Comparison of ENCODE assay signal across 1 cellular context in the genomic region with DNA sequence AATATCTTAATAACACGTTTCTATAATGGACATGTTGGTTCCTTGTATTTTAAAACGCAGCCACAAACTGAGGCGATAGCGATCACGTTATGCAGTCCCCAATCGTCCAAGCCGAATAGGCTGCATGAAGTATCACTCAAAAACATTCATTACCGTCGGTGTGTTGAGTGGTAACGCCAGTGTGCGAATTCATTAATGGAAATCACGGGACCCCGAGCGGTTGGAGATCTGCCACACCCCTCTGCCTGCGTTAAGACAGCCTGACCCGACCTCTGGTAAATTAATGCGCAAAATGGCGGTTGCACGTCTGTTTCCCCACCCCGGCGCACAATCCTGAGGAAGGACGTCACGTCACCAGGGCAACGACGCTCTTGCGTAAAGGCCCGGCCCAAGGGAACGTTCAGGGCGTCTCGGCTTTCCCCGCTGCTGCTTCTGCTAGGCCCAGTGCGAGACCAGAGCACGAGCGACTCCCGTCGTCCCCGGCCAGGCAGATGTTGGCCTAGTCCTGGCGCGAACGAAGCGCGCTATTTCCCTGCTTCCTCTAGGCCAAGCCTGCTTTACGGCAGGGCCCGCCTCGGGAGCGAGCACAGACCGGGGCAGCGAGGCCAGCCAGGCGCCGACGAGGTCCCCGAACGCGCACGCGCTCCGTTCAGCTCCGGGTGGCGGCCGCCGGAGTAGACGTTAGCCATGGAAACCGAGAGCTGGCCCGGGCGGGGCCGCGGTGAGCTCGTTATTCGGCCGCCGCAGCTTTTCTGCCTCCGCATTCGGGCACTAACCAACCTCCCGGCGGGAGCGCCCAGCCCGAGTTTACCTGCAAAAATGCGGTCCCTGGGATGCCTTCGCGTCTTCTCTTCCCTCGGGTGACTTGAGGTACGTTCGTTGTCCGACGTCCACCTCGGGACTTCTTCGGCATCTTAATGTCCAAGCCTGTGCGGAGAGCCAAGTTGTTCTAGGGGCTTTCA.
TF ChIP-seq lines count a peak whose summit lies in the region.

PCNX4 (plus strand) TSS at position 374 of the 962 bp plus-strand sequence. CDS start 15,716 bp downstream, outside the sequence.

TF ChIP-seq in GM12878, 131 proteins besides CTCF, POLR2A, EP300 and RAD21 (continued from another document):
- TF ChIP-seq ZNF592 (IDR thresholded peaks at IDR 0.05) (no peak), EZH2 (IDR thresholded peaks at IDR 0.05; ENCODE audit: borderline replicate concordance, control insufficient read depth, low read depth, low read length) (no peak), BRCA1 (IDR thresholded peaks at IDR 0.05; ENCODE audit: low read depth, low read length) (no peak), JUNB (IDR thresholded peaks at IDR 0.05) (no peak), NBN (IDR thresholded peaks at IDR 0.05) (peak; percentile 92), NR2F1 (conservative IDR thresholded peaks at IDR 0.05) (peak; percentile 61; the same call in 1 of the 2 replicates), USF1 (IDR thresholded peaks at IDR 0.05; ENCODE audit: borderline replicate concordance, extremely low read length, insufficient read depth, low read depth, low read length) (no peak), HDGF (IDR thresholded peaks at IDR 0.05) (peak; percentile 91; the same call in 1 of the 2 replicates), RB1 (IDR thresholded peaks at IDR 0.05; ENCODE audit: borderline replicate concordance) (peak; percentile 41; the same call in 1 of the 2 replicates), MEF2A (IDR thresholded peaks at IDR 0.05; ENCODE audit: insufficient read depth, low read depth, low read length) (no peak), HDAC2 (IDR thresholded peaks at IDR 0.05) (no peak), TARDBP (IDR thresholded peaks at IDR 0.05; ENCODE audit: borderline replicate concordance) (0 out of 2 replicates have a peak, but pooled peaks have one; percentile 56), SIN3A (IDR thresholded peaks at IDR 0.05; ENCODE audit: low read depth, low read length) (peak; percentile 76; the same call in 1 of the 2 replicates), EGR1 (IDR thresholded peaks at IDR 0.05; ENCODE audit: borderline replicate concordance in 1 of 2, low read depth in 2 of 2, low read length in 2 of 2) (peak in 1 of 2 experiments; percentile 77; a peak in 1 of 3 replicates), MXI1 (IDR thresholded peaks at IDR 0.05; ENCODE audit: low read depth, low read length) (peak; percentile 88; the same call in 1 of the 2 replicates), KLF5 (IDR thresholded peaks at IDR 0.05; ENCODE audit: partially characterized antibody) (peak; percentile 91), BMI1 (IDR thresholded peaks at IDR 0.05; ENCODE audit: borderline replicate concordance) (peak; percentile 94), EED (IDR thresholded peaks at IDR 0.05; ENCODE audit: low read depth) (0 out of 2 replicates have a peak, but pooled peaks have one; percentile 48), FOXK2 (IDR thresholded peaks at IDR 0.05) (no peak)
- TF ChIP-seq, protein P1, sequence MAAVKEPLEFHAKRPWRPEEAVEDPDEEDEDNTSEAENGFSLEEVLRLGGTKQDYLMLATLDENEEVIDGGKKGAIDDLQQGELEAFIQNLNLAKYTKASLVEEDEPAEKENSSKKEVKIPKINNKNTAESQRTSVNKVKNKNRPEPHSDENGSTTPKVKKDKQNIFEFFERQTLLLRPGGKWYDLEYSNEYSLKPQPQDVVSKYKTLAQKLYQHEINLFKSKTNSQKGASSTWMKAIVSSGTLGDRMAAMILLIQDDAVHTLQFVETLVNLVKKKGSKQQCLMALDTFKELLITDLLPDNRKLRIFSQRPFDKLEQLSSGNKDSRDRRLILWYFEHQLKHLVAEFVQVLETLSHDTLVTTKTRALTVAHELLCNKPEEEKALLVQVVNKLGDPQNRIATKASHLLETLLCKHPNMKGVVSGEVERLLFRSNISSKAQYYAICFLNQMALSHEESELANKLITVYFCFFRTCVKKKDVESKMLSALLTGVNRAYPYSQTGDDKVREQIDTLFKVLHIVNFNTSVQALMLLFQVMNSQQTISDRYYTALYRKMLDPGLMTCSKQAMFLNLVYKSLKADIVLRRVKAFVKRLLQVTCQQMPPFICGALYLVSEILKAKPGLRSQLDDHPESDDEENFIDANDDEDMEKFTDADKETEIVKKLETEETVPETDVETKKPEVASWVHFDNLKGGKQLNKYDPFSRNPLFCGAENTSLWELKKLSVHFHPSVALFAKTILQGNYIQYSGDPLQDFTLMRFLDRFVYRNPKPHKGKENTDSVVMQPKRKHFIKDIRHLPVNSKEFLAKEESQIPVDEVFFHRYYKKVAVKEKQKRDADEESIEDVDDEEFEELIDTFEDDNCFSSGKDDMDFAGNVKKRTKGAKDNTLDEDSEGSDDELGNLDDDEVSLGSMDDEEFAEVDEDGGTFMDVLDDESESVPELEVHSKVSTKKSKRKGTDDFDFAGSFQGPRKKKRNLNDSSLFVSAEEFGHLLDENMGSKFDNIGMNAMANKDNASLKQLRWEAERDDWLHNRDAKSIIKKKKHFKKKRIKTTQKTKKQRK (IDR thresholded peaks at IDR 0.05; ENCODE audit: low read depth, low read length), result no peak
- TF ChIP-seq, protein P2, sequence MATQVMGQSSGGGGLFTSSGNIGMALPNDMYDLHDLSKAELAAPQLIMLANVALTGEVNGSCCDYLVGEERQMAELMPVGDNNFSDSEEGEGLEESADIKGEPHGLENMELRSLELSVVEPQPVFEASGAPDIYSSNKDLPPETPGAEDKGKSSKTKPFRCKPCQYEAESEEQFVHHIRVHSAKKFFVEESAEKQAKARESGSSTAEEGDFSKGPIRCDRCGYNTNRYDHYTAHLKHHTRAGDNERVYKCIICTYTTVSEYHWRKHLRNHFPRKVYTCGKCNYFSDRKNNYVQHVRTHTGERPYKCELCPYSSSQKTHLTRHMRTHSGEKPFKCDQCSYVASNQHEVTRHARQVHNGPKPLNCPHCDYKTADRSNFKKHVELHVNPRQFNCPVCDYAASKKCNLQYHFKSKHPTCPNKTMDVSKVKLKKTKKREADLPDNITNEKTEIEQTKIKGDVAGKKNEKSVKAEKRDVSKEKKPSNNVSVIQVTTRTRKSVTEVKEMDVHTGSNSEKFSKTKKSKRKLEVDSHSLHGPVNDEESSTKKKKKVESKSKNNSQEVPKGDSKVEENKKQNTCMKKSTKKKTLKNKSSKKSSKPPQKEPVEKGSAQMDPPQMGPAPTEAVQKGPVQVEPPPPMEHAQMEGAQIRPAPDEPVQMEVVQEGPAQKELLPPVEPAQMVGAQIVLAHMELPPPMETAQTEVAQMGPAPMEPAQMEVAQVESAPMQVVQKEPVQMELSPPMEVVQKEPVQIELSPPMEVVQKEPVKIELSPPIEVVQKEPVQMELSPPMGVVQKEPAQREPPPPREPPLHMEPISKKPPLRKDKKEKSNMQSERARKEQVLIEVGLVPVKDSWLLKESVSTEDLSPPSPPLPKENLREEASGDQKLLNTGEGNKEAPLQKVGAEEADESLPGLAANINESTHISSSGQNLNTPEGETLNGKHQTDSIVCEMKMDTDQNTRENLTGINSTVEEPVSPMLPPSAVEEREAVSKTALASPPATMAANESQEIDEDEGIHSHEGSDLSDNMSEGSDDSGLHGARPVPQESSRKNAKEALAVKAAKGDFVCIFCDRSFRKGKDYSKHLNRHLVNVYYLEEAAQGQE (IDR thresholded peaks at IDR 0.05; ENCODE audit: low read depth, low read length), result no peak
